Comparison of ENCODE assay signal across 1 cellular context in the genomic region with DNA sequence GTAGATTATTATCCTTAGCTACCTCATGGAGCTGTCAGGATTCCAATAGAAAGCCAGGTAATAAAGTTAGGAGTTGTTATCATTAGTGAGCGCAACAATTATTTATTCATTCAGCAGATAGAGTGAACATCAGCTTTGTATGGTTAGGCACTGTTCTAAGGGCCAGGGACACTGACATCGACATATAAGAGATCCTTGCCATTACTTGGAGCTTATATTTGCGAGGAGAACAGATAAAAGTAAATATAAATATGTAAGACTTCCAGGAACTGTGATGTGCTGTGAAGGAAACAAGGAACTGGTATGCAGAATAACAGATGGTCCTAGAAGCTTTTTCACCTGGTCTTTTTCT.
TF ChIP-seq lines count a peak whose summit lies in the region.

No MANE protein-coding gene starts in this region.

TF ChIP-seq in HepG2, 621 proteins besides CTCF, POLR2A, EP300 and RAD21:
- TF ChIP-seq KDM5A (IDR thresholded peaks at IDR 0.05; ENCODE audit: borderline replicate concordance, low read length) (peak; percentile 56), NFIC (IDR thresholded peaks at IDR 0.05; ENCODE audit: low read length) (0 out of 2 replicates have a peak, but pooled peaks have one; percentile 4), CENPT (CRISPR knock-in tag; IDR thresholded peaks at IDR 0.05; ENCODE audit: low read depth) (no peak)
- TF ChIP-seq, protein P1, sequence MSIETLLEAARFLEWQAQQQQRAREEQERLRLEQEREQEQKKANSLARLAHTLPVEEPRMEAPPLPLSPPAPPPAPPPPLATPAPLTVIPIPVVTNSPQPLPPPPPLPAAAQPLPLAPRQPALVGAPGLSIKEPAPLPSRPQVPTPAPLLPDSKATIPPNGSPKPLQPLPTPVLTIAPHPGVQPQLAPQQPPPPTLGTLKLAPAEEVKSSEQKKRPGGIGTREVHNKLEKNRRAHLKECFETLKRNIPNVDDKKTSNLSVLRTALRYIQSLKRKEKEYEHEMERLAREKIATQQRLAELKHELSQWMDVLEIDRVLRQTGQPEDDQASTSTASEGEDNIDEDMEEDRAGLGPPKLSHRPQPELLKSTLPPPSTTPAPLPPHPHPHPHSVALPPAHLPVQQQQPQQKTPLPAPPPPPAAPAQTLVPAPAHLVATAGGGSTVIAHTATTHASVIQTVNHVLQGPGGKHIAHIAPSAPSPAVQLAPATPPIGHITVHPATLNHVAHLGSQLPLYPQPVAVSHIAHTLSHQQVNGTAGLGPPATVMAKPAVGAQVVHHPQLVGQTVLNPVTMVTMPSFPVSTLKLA (IDR thresholded peaks at IDR 0.05), result no peak
TF ChIP-seq in HepG2: peak in this region for 2.
